ENCODE assay signal across 23 cellular contexts in genomic region chr4:93605163-93605562, GRCh38.
"Had no signal": no experiment of that assay in that cellular context is flagged by ENCODE, and none has a peak within 500 bp of the region (broad histone marks: within the 10 kb centered on the region; RNA-seq: fewer than 3 reads in every experiment).

No MANE protein-coding gene starts in this region.

- H3K27ac ChIP-seq: dorsolateral prefrontal cortex, epithelial cell of prostate, prostate gland, right atrium auricular region, tibial artery had no signal

- ATAC-seq: left cardiac atrium; mucosa of descending colon; stimulated activated naive CD8-positive, alpha-beta T cell treated with anti-CD3 and anti-CD28 coated beads, Interleukin-15, Interleukin-2, amounts not matched to agents 100 U/mL and 50 U/mL, for 24 hours had no signal

- H3K4me3 ChIP-seq: dorsolateral prefrontal cortex, mucosa of descending colon, prostate gland, right atrium auricular region, tibial artery had no signal

- H3K4me3 Mint-ChIP-seq: activated naive CD8-positive, alpha-beta T cell treated with anti-CD3 and anti-CD28 coated beads, Interleukin-2, amount 10 ng/mL, durations not matched to agents 7 days and 5 days; naive B cell; neural crest cell had no signal

- H3K27me3 Mint-ChIP-seq: activated naive CD8-positive, alpha-beta T cell treated with anti-CD3 and anti-CD28 coated beads, Interleukin-2, amount 10 ng/mL, durations not matched to agents 7 days and 5 days; naive B cell had no signal

- H3K36me3 ChIP-seq: prostate gland, right atrium auricular region, tibial artery had no signal

- H3K27me3 ChIP-seq: dorsolateral prefrontal cortex, right atrium auricular region, tibial artery had no signal

- H3K4me1 ChIP-seq: prostate gland, right atrium auricular region, tibial artery had no signal

- H3K9me3 ChIP-seq: mucosa of descending colon, prostate gland had no signal

- H3K36me3 Mint-ChIP-seq: activated naive CD8-positive, alpha-beta T cell treated with anti-CD3 and anti-CD28 coated beads, Interleukin-2, amount 10 ng/mL, durations not matched to agents 7 days and 5 days; naive B cell had no signal

- DNase-seq: activated CD4-positive, alpha-beta T cell treated with anti-CD3 and anti-CD28 coated beads, Interleukin-2, amount 50 U/mL, for 48 hours; activated naive CD4-positive, alpha-beta T cell treated with Interleukin-2 at 50 U/mL for 16 hours; activated naive CD8-positive, alpha-beta T cell treated with anti-CD3 and anti-CD28 coated beads, Interleukin-2, amount 10 ng/mL, durations not matched to agents 7 days and 5 days; activated T-cell treated with anti-CD3 and anti-CD28 coated beads for 4 hours; amygdala; caudate nucleus; dorsolateral prefrontal cortex; foreskin melanocyte; glutamatergic neuron; hippocampal formation; left cardiac atrium; mesenchymal stem cell; mucosa of descending colon; naive B cell; stimulated activated CD4-positive, alpha-beta T cell treated with anti-CD3 and anti-CD28 coated beads, Interleukin-12 subunit alpha, Interleukin-12 subunit beta, amount 100 ng/mL, for 4 hours; stimulated activated CD4-positive, alpha-beta T cell treated with anti-CD3 and anti-CD28 coated beads, Interleukin-2, amount 100 ng/mL, for 24 hours; stimulated activated naive CD8-positive, alpha-beta T cell treated with anti-CD3 and anti-CD28 coated beads, Interleukin-15, Interleukin-2, amounts not matched to agents 100 U/mL and 50 U/mL, for 24 hours; substantia nigra; tibial artery had no signal

- H3K27ac Mint-ChIP-seq: activated naive CD8-positive, alpha-beta T cell treated with anti-CD3 and anti-CD28 coated beads, Interleukin-2, amount 10 ng/mL, durations not matched to agents 7 days and 5 days; naive B cell had no signal

- H3K4me1 Mint-ChIP-seq: activated naive CD8-positive, alpha-beta T cell treated with anti-CD3 and anti-CD28 coated beads, Interleukin-2, amount 10 ng/mL, durations not matched to agents 7 days and 5 days; naive B cell; neural crest cell had no signal
